Comparison of ENCODE assay signal across 9 cellular contexts in the genomic region with DNA sequence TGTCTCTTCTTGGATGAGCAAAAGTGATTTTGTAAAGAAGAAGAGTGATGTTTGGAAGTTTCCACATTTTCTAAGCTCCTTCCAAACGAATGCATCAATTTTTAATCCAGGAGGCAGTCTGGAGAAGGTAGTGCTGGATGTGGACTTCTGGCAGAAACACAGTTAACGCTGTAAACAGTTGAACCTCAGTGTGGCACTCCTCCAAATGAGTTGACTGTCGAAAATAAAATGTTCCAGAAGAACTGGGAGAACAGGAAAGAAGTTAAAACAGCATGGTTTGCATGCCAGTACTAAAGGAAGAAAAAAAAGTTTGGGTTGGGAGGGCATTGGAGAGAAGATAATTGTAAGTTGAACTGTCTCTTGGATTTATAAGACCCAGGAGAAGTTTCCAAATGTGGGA. TPM values are rescaled to one million over a fixed set of nuclear protein-coding genes. Genes with fewer than 3 reads are reported as not detected.
DNase-seq lines count a peak whose midpoint lies in the region; ATAC-seq and TF ChIP-seq lines count a peak whose summit lies in the region.
"Had no signal": no experiment of that assay in that cellular context is flagged by ENCODE, and none has a peak within 500 bp of the region (broad histone marks: within the 10 kb centered on the region; RNA-seq: fewer than 3 reads in every experiment).

No MANE protein-coding gene starts in this region.

- no peaks in the 10 kb centered on the region for H3K27me3 ChIP-seq in ascending aorta
- no peaks in the 10 kb centered on the region for H3K27me3 ChIP-seq in muscle layer of duodenum (ENCODE audit: low read depth, low read length)
- H3K27me3 ChIP-seq in tibial nerve: no peaks in the 10 kb centered on the region

- intact Hi-C loops in ascending aorta (cut with DNase I): no loop called here

- no peaks in the 10 kb centered on the region for H3K36me3 ChIP-seq in ascending aorta
- H3K36me3 ChIP-seq in muscle layer of duodenum (ENCODE audit: control insufficient read depth in 1 of 2, insufficient read depth in 2 of 2, low read length in 2 of 2): no peaks in the 10 kb centered on the region
- H3K36me3 ChIP-seq in tibial nerve: no peaks in the 10 kb centered on the region

- no peak for DNase-seq in ascending aorta (ENCODE audit: low spot score in 2 of 2)
- DNase-seq in fibroblast of pulmonary artery (ENCODE audit: low read depth): peak; percentile 75
- no peak for DNase-seq in tibial nerve (ENCODE audit: low spot score in 2 of 2)
- no peak for DNase-seq in GM20000 (ENCODE audit: low spot score)
- no peak for DNase-seq in COLO668 (lab: John Stamatoyannopoulos, UW; ENCODE audit: unreplicated experiment)
- no peak for DNase-seq in GM19238 (ENCODE audit: insufficient read length, low spot score)
- DNase-seq: activated gamma-delta T cell had no signal

- no peak for ATAC-seq in HG03571 (IDR thresholded peaks at IDR 0.05; ENCODE audit: unreplicated experiment)

- TF ChIP-seq CTCF in ascending aorta (IDR thresholded peaks at IDR 0.05) (no peak), fibroblast of pulmonary artery (IDR thresholded peaks at IDR 0.05; ENCODE audit: low read length, missing control alignments) (no peak), tibial nerve (IDR thresholded peaks at IDR 0.05) (no peak), GM20000 (IDR thresholded peaks at IDR 0.05; ENCODE audit: extremely low read depth, missing control alignments) (no peak)

- 30 to 36% methylated on average over 3 of the region's 3 CpGs for WGBS in tibial nerve, 2 donors

- H3K9me3 ChIP-seq in ascending aorta (no peaks in the 10 kb centered on the region), muscle layer of duodenum (ENCODE audit: control insufficient read depth in 1 of 2, low read length in 2 of 2) (no peaks in the 10 kb centered on the region), tibial nerve (no peaks in the 10 kb centered on the region)

- H3K27ac ChIP-seq in ascending aorta: peak overlapping the region; percentile 65 to 75
- H3K27ac ChIP-seq in muscle layer of duodenum (ENCODE audit: low read length): peak overlapping the region; percentile 3
- peak overlapping the region in 3 of 4 donors; percentile 22 to 93 (median 70) for H3K27ac ChIP-seq in tibial nerve

- H3K4me3 ChIP-seq in ascending aorta: no peak overlapping the region
- H3K4me3 ChIP-seq in fibroblast of pulmonary artery (replicated peaks; ENCODE audit: low read depth, low read length): no peak overlapping the region
- H3K4me3 ChIP-seq in muscle layer of duodenum (ENCODE audit: low read depth in 1 of 2, low read length in 2 of 2): no peak overlapping the region
- H3K4me3 ChIP-seq in tibial nerve: no peak overlapping the region

- no peak for TF ChIP-seq POLR2A in tibial nerve (IDR thresholded peaks at IDR 0.05)

- TF ChIP-seq EP300 in tibial nerve (IDR thresholded peaks at IDR 0.05): no peak

- peaks cover 8 to 36% of the 10 kb centered on the region in 2 donors for H3K4me1 ChIP-seq in ascending aorta
- peaks cover 19 to 52% of the 10 kb centered on the region in 2 donors for H3K4me1 ChIP-seq in muscle layer of duodenum (ENCODE audit: control insufficient read depth in 1 of 2, insufficient read depth in 2 of 2, low read length in 2 of 2)
- H3K4me1 ChIP-seq in tibial nerve: peaks cover 7 to 95% (median 44%) of the 10 kb centered on the region in 4 donors

RNA-seq across cellular contexts. Expression of a gene that starts 6.5 kb away (rescaled TPM):
- 8.8 TPM for total RNA-seq in ascending aorta
- 10 to 100 TPM; 18.6 to 37.1 (median 27.3) TPM for total RNA-seq in tibial nerve

Comparison
In these comparisons a context has a peak if more than half of its experiments do, and no peak if none do; other contexts are left out.
1. H3K27ac ChIP-seq: peak in every context shown above with its lines; median percentile 70 in ascending aorta; 70 in tibial nerve; 3 in muscle layer of duodenum.